In genomic region chr11:65786786-65787636, GRCh38 we compare ENCODE assay signal across 8 cellular contexts. TPM values are rescaled to one million over a fixed set of nuclear protein-coding genes. Genes with fewer than 3 reads are reported as not detected.
DNase-seq lines count a peak whose midpoint lies in the region; ATAC-seq and TF ChIP-seq lines count a peak whose summit lies in the region.

TSS of gene OVOL1 (plus strand) at chr11:65787063. CDS start at chr11:65787374, 311 bp downstream.

- no peaks in the 10 kb centered on the region for H3F3A ChIP-seq in neural cell (ENCODE audit: insufficient read depth, low read length, poor library complexity, severe bottlenecking)

- H2AFZ ChIP-seq in mammary epithelial cell (ENCODE audit: low read depth, low read length): peak within 1 kb of the TSS; percentile 92
- no peak within 1 kb of the TSS for H2AFZ ChIP-seq in neural cell (ENCODE audit: low read depth, low read length)

- no peaks in the 10 kb centered on the region for H4K20me1 ChIP-seq in mammary epithelial cell (ENCODE audit: insufficient read depth, low read length)
- H4K20me1 ChIP-seq in neural cell (ENCODE audit: insufficient read depth): no peaks in the 10 kb centered on the region

- CTCF ChIA-PET in mammary epithelial cell (lab: Charles Lee; ENCODE audit: low non-redundant PET): interaction anchor here (1.0 kb wide), 1 partner anchor 332 kb away, joined by 4 read pairs; no protein-coding TSS in a partner anchor

- H3K4me2 ChIP-seq in mammary epithelial cell (ENCODE audit: insufficient read depth, low read depth, low read length): peak within 1 kb of the TSS; percentile 94
- no peak within 1 kb of the TSS for H3K4me2 ChIP-seq in neural cell (ENCODE audit: low read length)

- ATAC-seq in GM21515 (IDR thresholded peaks at IDR 0.05; ENCODE audit: unreplicated experiment) (no peak), HG03025 (IDR thresholded peaks at IDR 0.05; ENCODE audit: low FRiP score, unreplicated experiment) (no peak), GM19328 (IDR thresholded peaks at IDR 0.05; ENCODE audit: unreplicated experiment) (no peak)

- dilution Hi-C loops in mammary epithelial cell (cut with HindIII; ENCODE audit: low sequenced_read_pairs): no loop called here

- peak; percentile 18 for DNase-seq in DMS153 (lab: John Stamatoyannopoulos, UW)
- peak; percentile 64 for DNase-seq in NCI-H146 (lab: John Stamatoyannopoulos, UW)
- DNase-seq in mammary epithelial cell: peak; percentile 54
- no peak for DNase-seq in effector CD8-positive, alpha-beta T cell (lab: John Stamatoyannopoulos, UW)

- in situ Hi-C loops in mammary epithelial cell (cut with MboI; ENCODE audit: low sequenced_read_pairs in 2 of 2): no loop called here

- no peak for TF ChIP-seq EP300 in neural cell (conservative IDR thresholded peaks at IDR 0.05; ENCODE audit: poor library complexity, severe bottlenecking)

- H3K79me2 ChIP-seq in mammary epithelial cell (ENCODE audit: insufficient read depth, low read length) (peaks cover 16% of the 10 kb centered on the region), neural cell (replicated peaks; ENCODE audit: insufficient read depth, low read length) (no peaks in the 10 kb centered on the region)

- H3K9me2 ChIP-seq in neural cell (ENCODE audit: insufficient read depth, low read length): no peaks in the 10 kb centered on the region

- peak within 1 kb of the TSS; percentile 45 to 67 (median 60) for H3K4me3 ChIP-seq in mammary epithelial cell (replicated peaks in 1 of 3; ENCODE audit: insufficient read depth in 1 of 3, low read depth in 2 of 3, low read length in 3 of 3)
- peak within 1 kb of the TSS; percentile 57 for H3K4me3 ChIP-seq in neural cell (ENCODE audit: low read length)

- 3% methylated on average over 13 of the region's 112 CpGs for WGBS in mammary epithelial cell (ENCODE audit: low coverage, missing lambda C conversion rate)

- intact Hi-C loops in mammary epithelial cell (cut with micrococcal nuclease): no loop called here

- TSS peak; percentile 79 for BruUV-seq in mammary epithelial cell (replicated peaks; lab: Mats Ljungman, UMichigan)

- H3K27ac ChIP-seq in mammary epithelial cell (ENCODE audit: insufficient read depth, low read depth, low read length): no peak within 1 kb of the TSS
- no peak within 1 kb of the TSS for H3K27ac ChIP-seq in neural cell (ENCODE audit: low read length)

- H3K36me3 ChIP-seq in mammary epithelial cell (ENCODE audit: insufficient read depth, low read length) (no peaks in the 10 kb centered on the region), neural cell (ENCODE audit: insufficient read depth, low read length) (no peaks in the 10 kb centered on the region)

- H3K27me3 ChIP-seq in mammary epithelial cell (ENCODE audit: insufficient read depth, low read length) (no peaks in the 10 kb centered on the region), neural cell (ENCODE audit: insufficient read depth, low read depth, low read length) (peaks cover 72% of the 10 kb centered on the region)

- H3K9ac ChIP-seq in mammary epithelial cell (ENCODE audit: insufficient read depth, low read length) (no peak within 1 kb of the TSS), neural cell (ENCODE audit: low read length) (no peak within 1 kb of the TSS)

- H3K9me3 ChIP-seq in mammary epithelial cell (replicated peaks; ENCODE audit: insufficient read depth, low read length): no peaks in the 10 kb centered on the region
- no peaks in the 10 kb centered on the region for H3K9me3 ChIP-seq in neural cell (ENCODE audit: low read length)

- H3K4me1 ChIP-seq in mammary epithelial cell (ENCODE audit: insufficient read depth, low read length): peaks cover 42% of the 10 kb centered on the region

- TF ChIP-seq CTCF in mammary epithelial cell (conservative IDR thresholded peaks at IDR 0.05 in 1 of 2, IDR thresholded peaks at IDR 0.05 in 1 of 2; ENCODE audit: extremely low read depth in 1 of 2, insufficient read depth in 1 of 2, low read depth in 1 of 2, low read length in 2 of 2): no peak
- no peak for TF ChIP-seq CTCF in neural cell (IDR thresholded peaks at IDR 0.05; ENCODE audit: poor library complexity, severe bottlenecking)

- TF ChIP-seq RAD21 in neural cell (conservative IDR thresholded peaks at IDR 0.05): no peak

TF ChIP-seq in neural cell, 6 proteins besides CTCF, POLR2A, EP300 and RAD21:
- TF ChIP-seq EZH2 (IDR thresholded peaks at IDR 0.05; ENCODE audit: borderline replicate concordance, insufficient read depth, low read length, poor library complexity, severe bottlenecking): peak; percentile 100
- TF ChIP-seq MXI1 (conservative IDR thresholded peaks at IDR 0.05; ENCODE audit: poor library complexity, severe bottlenecking): peak; percentile 5
- no peak for TF ChIP-seq SMC3 (conservative IDR thresholded peaks at IDR 0.05; ENCODE audit: poor library complexity)
- no peak for TF ChIP-seq POLR2AphosphoS5 (IDR thresholded peaks at IDR 0.05)
- no peak for TF ChIP-seq TAF1 (IDR thresholded peaks at IDR 0.05; ENCODE audit: low read depth)
- TF ChIP-seq, protein P1, sequence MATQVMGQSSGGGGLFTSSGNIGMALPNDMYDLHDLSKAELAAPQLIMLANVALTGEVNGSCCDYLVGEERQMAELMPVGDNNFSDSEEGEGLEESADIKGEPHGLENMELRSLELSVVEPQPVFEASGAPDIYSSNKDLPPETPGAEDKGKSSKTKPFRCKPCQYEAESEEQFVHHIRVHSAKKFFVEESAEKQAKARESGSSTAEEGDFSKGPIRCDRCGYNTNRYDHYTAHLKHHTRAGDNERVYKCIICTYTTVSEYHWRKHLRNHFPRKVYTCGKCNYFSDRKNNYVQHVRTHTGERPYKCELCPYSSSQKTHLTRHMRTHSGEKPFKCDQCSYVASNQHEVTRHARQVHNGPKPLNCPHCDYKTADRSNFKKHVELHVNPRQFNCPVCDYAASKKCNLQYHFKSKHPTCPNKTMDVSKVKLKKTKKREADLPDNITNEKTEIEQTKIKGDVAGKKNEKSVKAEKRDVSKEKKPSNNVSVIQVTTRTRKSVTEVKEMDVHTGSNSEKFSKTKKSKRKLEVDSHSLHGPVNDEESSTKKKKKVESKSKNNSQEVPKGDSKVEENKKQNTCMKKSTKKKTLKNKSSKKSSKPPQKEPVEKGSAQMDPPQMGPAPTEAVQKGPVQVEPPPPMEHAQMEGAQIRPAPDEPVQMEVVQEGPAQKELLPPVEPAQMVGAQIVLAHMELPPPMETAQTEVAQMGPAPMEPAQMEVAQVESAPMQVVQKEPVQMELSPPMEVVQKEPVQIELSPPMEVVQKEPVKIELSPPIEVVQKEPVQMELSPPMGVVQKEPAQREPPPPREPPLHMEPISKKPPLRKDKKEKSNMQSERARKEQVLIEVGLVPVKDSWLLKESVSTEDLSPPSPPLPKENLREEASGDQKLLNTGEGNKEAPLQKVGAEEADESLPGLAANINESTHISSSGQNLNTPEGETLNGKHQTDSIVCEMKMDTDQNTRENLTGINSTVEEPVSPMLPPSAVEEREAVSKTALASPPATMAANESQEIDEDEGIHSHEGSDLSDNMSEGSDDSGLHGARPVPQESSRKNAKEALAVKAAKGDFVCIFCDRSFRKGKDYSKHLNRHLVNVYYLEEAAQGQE (IDR thresholded peaks at IDR 0.05; ENCODE audit: borderline replicate concordance): no peak

RNA-seq across cellular contexts. Expression of gene OVOL1, which starts in this region (rescaled TPM):
- 1 to 10 TPM; 2.7 to 3.0 TPM for total RNA-seq in mammary epithelial cell
- polyA plus RNA-seq in mammary epithelial cell (2.3 TPM), neural cell (not detected in 2 replicates)
- polyA minus RNA-seq in mammary epithelial cell (0.47 TPM), neural cell (not detected in 2 replicates)
